ENCODE assay signal across 12 cellular contexts in genomic region chr1:198876371-198876871, GRCh38.
DNase-seq lines count a peak whose midpoint lies in the region; ATAC-seq and TF ChIP-seq lines count a peak whose summit lies in the region.
"Had no signal": no experiment of that assay in that cellular context is flagged by ENCODE, and none has a peak within 500 bp of the region (broad histone marks: within the 10 kb centered on the region; RNA-seq: fewer than 3 reads in every experiment).

No MANE protein-coding gene starts in this region.

- peaks cover 7% of the 10 kb centered on the region for H3K36me3 ChIP-seq in WERI-Rb-1
- H3K36me3 ChIP-seq: neutrophil had no signal

- no peak for TF ChIP-seq CTCF in WERI-Rb-1 (IDR thresholded peaks at IDR 0.05; ENCODE audit: low read depth, low read length)

- H3K27ac ChIP-seq in angular gyrus (ENCODE audit: low read depth, low read length) (peak overlapping the region; percentile 55), substantia nigra (ENCODE audit: low read depth, low read length, poor library complexity, severe bottlenecking) (peak overlapping the region; percentile 56), WERI-Rb-1 (no peak overlapping the region)
- H3K27ac ChIP-seq: neutrophil had no signal

- ATAC-seq in GM21619 (IDR thresholded peaks at IDR 0.05; ENCODE audit: unreplicated experiment): no peak
- ATAC-seq: activated T-helper 17 cell treated with anti-CD3 and anti-CD28 coated beads, Interleukin-2, amount 50 U/mL, for 72 hours; left cardiac atrium; SK-N-SH treated with all-trans-retinoic acid at 6 μM for 48 hours had no signal

- peaks cover 4% of the 10 kb centered on the region for H3K9me3 ChIP-seq in WERI-Rb-1 (ENCODE audit: severe bottlenecking)
- H3K9me3 ChIP-seq: neutrophil had no signal

- DNase-seq in NCI-H1105 treated with DMSO at 0.1 percent for 48 hours (lab: John Stamatoyannopoulos, UW) (peak; percentile 88), iPS-NIHi7 (ENCODE audit: extremely low spot score) (peak; percentile 28), substantia nigra (lab: John Stamatoyannopoulos, UW) (peak in 21 of 49 donors; percentile 2 to 52 (median 18)), WERI-Rb-1 (no peak), activated gamma-delta T cell (lab: John Stamatoyannopoulos, UW) (no peak)
- DNase-seq: GOT3, left cardiac atrium had no signal

- H3K27me3 ChIP-seq in WERI-Rb-1 (ENCODE audit: insufficient read depth, low read depth, severe bottlenecking): no peaks in the 10 kb centered on the region
- H3K27me3 ChIP-seq: neutrophil had no signal

- H3K4me3 ChIP-seq in WERI-Rb-1 (ENCODE audit: low read depth, low read length): no peak overlapping the region

Comparison
In these comparisons a context has a peak if more than half of its experiments do, and no peak if none do; other contexts are left out.
1. DNase-seq: peak in NCI-H1105 treated with DMSO at 0.1 percent for 48 hours (single experiment) and iPS-NIHi7 (single experiment); none in WERI-Rb-1 (single experiment) and activated gamma-delta T cell (single experiment).